Comparison of ENCODE assay signal across 12 cellular contexts in genomic region chrX:77901506-77901905, GRCh38. TPM values are rescaled to one million over a fixed set of nuclear protein-coding genes. Genes with fewer than 3 reads are reported as not detected.
DNase-seq lines count a peak whose midpoint lies in the region; ATAC-seq, FAIRE-seq and TF ChIP-seq lines count a peak whose summit lies in the region.
"Had no signal": no experiment of that assay in that cellular context is flagged by ENCODE, and none has a peak within 500 bp of the region (broad histone marks: within the 10 kb centered on the region; RNA-seq: fewer than 3 reads in every experiment).

No MANE protein-coding gene starts in this region.

- no TSS peak for BruUV-seq in endothelial cell of umbilical vein (replicated peaks; lab: Mats Ljungman, UMichigan)

- H3K9me3 ChIP-seq in heart left ventricle, result no peaks in the 10 kb centered on the region
- H3K9me3 ChIP-seq in SK-N-MC (ENCODE audit: low read depth, low read length), result no peaks in the 10 kb centered on the region
- no peaks in the 10 kb centered on the region for H3K9me3 ChIP-seq in endothelial cell of umbilical vein (replicated peaks; ENCODE audit: control insufficient read depth, insufficient read depth, low read length)
- no peaks in the 10 kb centered on the region for H3K9me3 ChIP-seq in smooth muscle cell (replicated peaks; ENCODE audit: low read depth)
- H3K9me3 ChIP-seq: BE2C, neutrophil had no signal

- dilution Hi-C loops in endothelial cell of umbilical vein (cut with MboI; ENCODE audit: extremely low pct_ligation_motif_present, low sequenced_read_pairs), result no loop called here

- intact Hi-C loops in heart left ventricle (cut with DNase I), result loop anchor here in 3 of 10 donors (10.0 kb wide), 2 partner anchors 123 to 203 kb away; partner anchors contain the start of gene PGK1 (in 2 of the 3)
- intact Hi-C loops in Right ventricle myocardium superior (cut with DNase I), result loop anchor here (10.0 kb wide), 1 partner anchor 203 kb away; the partner anchor contains the start of gene PGK1
- intact Hi-C loops in endothelial cell of umbilical vein (cut with micrococcal nuclease), result no loop called here

- H3K4me3 ChIP-seq in heart left ventricle (peak overlapping the region in 10 of 12 donors; percentile 55 to 86 (median 68)), SK-N-MC (peak overlapping the region; percentile 86), endothelial cell of umbilical vein (replicated peaks in 1 of 3; ENCODE audit: insufficient read depth in 1 of 3, low read depth in 1 of 3, low read length in 3 of 3) (no peak overlapping the region), smooth muscle cell (peak overlapping the region; percentile 68)

- H3K4me2 ChIP-seq in endothelial cell of umbilical vein (ENCODE audit: insufficient read depth, low read length) (peak overlapping the region; percentile 17), smooth muscle cell (peak overlapping the region; percentile 78)

- DNase-seq in heart left ventricle (no peak), Right ventricle myocardium superior (no peak), SK-N-MC (ENCODE audit: low read depth, low spot score) (no peak), endothelial cell of umbilical vein (ENCODE audit: low read depth, low spot score) (no peak), smooth muscle cell (lab: John Stamatoyannopoulos, UW; ENCODE audit: unreplicated experiment) (no peak), AG20443 (ENCODE audit: low spot score) (no peak), GM10248 (ENCODE audit: extremely low spot score) (no peak)
- DNase-seq: BE2C, NCI-H1930 had no signal

- POLR2A ChIA-PET in endothelial cell of umbilical vein (lab: Charles Lee) (interaction anchor here (0.6 to 0.7 kb wide), 2 partner anchors 165 to 292 kb away, joined by 3 read pairs; no protein-coding TSS in a partner anchor), GM10248 (lab: Yijun Ruan, JAX) (no interaction called here)

- CTCF ChIA-PET in endothelial cell of umbilical vein (lab: Charles Lee), result no interaction called here
- CTCF ChIA-PET in GM10248 (lab: Yijun Ruan, JAX), result interaction anchor here (0.9 to 1.7 kb wide), 3 partner anchors 8 to 128 kb away, joined by 4 to 5 read pairs (median 4); partner anchors contain the start of gene ATP7A

- peaks cover 0 to 49% (median 38%) of the 10 kb centered on the region in 9 donors for H3K36me3 ChIP-seq in heart left ventricle
- peaks cover 43% of the 10 kb centered on the region for H3K36me3 ChIP-seq in SK-N-MC (ENCODE audit: insufficient read depth, low read length)
- no peaks in the 10 kb centered on the region for H3K36me3 ChIP-seq in endothelial cell of umbilical vein (ENCODE audit: control insufficient read depth in 2 of 2, extremely low read depth in 1 of 2, insufficient read depth in 2 of 2, low read length in 2 of 2)
- no peaks in the 10 kb centered on the region for H3K36me3 ChIP-seq in smooth muscle cell (ENCODE audit: low read depth)

- TF ChIP-seq CTCF in heart left ventricle (IDR thresholded peaks at IDR 0.05) (no peak), endothelial cell of umbilical vein (IDR thresholded peaks at IDR 0.05; ENCODE audit: extremely low read depth in 1 of 2, insufficient read depth in 1 of 2, low read depth in 1 of 2, low read length in 2 of 2) (no peak), smooth muscle cell (IDR thresholded peaks at IDR 0.05; ENCODE audit: borderline replicate concordance, insufficient read depth, poor library complexity, severe bottlenecking) (no peak), GM10248 (IDR thresholded peaks at IDR 0.05; ENCODE audit: control extremely low read depth, extremely low read depth, low read depth, missing control alignments) (no peak)

- H3K4me1 ChIP-seq in heart left ventricle, result peaks cover 0 to 23% (median 3%) of the 10 kb centered on the region in 12 donors
- H3K4me1 ChIP-seq in endothelial cell of umbilical vein (ENCODE audit: control insufficient read depth, extremely low read depth, insufficient read depth, low read length), result peaks cover 6% of the 10 kb centered on the region
- peaks cover 4% of the 10 kb centered on the region for H3K4me1 ChIP-seq in smooth muscle cell (ENCODE audit: low read depth)
- H3K4me1 ChIP-seq: BE2C had no signal

- H3K9me1 ChIP-seq in endothelial cell of umbilical vein (replicated peaks; ENCODE audit: control insufficient read depth, extremely low read depth, insufficient read depth, low read length), result no peaks in the 10 kb centered on the region

- H3K9ac ChIP-seq in SK-N-MC (ENCODE audit: insufficient read length) (no peak overlapping the region), endothelial cell of umbilical vein (replicated peaks; ENCODE audit: extremely low read depth, insufficient read depth, low read length) (no peak overlapping the region), smooth muscle cell (ENCODE audit: low read depth) (no peak overlapping the region)

- H3K79me2 ChIP-seq in endothelial cell of umbilical vein (ENCODE audit: control insufficient read depth, insufficient read depth, low read length) (peaks cover 29% of the 10 kb centered on the region), smooth muscle cell (ENCODE audit: low read depth) (peaks cover 25% of the 10 kb centered on the region)

- ATAC-seq in heart left ventricle, result no peak
- no peak for ATAC-seq in Right ventricle myocardium superior (ENCODE audit: poor library complexity)
- no peak for ATAC-seq in GM21576 (IDR thresholded peaks at IDR 0.05; ENCODE audit: unreplicated experiment)

- TF ChIP-seq POLR2A in heart left ventricle (IDR thresholded peaks at IDR 0.05) (no peak), endothelial cell of umbilical vein (IDR thresholded peaks at IDR 0.05; ENCODE audit: low read depth, low read length) (no peak)

- H4K20me1 ChIP-seq in endothelial cell of umbilical vein (replicated peaks; ENCODE audit: control insufficient read depth, extremely low read depth, insufficient read depth, low read length) (no peaks in the 10 kb centered on the region), smooth muscle cell (ENCODE audit: low read depth) (peaks cover 3% of the 10 kb centered on the region)

- no peak overlapping the region for H3K27ac ChIP-seq in heart left ventricle
- H3K27ac ChIP-seq in SK-N-MC, result no peak overlapping the region
- H3K27ac ChIP-seq in endothelial cell of umbilical vein (ENCODE audit: insufficient read depth, low read depth, low read length), result no peak overlapping the region
- no peak overlapping the region for H3K27ac ChIP-seq in smooth muscle cell (ENCODE audit: low read depth)

- H2AFZ ChIP-seq in endothelial cell of umbilical vein (ENCODE audit: low read depth, low read length) (no peak overlapping the region), smooth muscle cell (ENCODE audit: low read depth) (no peak overlapping the region)

- no peak for FAIRE-seq in endothelial cell of umbilical vein (lab: Jason Lieb, UNC)
- FAIRE-seq: islet of Langerhans had no signal

- WGBS in heart left ventricle, 4 donors, result 50 to 78% (median 58%) methylated on average over 5 of the region's 5 CpGs
- WGBS in smooth muscle cell (ENCODE audit: low lambda C conversion rate), result 89% methylated on average over 5 of the region's 5 CpGs

- H3F3A ChIP-seq in smooth muscle cell (ENCODE audit: low read depth), result no peaks in the 10 kb centered on the region

- H3K27me3 ChIP-seq in heart left ventricle (no peaks in the 10 kb centered on the region), endothelial cell of umbilical vein (ENCODE audit: control insufficient read depth in 2 of 2, insufficient read depth in 2 of 2, low read length in 2 of 2) (no peaks in the 10 kb centered on the region), smooth muscle cell (ENCODE audit: low read depth) (no peaks in the 10 kb centered on the region)
- H3K27me3 ChIP-seq: BE2C, neutrophil had no signal

RNA-seq across cellular contexts. Expression of gene COX7B, which starts 2.2 kb away (rescaled TPM):
- total RNA-seq in heart left ventricle, result 1,000 to 10,000 TPM in 8 of 9 donors, 100 to 1,000 TPM in 1; 815 to 2,958 (median 1,377) TPM
- 1,000 to 10,000 TPM; 2,480 to 8,827 TPM for polyA plus RNA-seq in heart left ventricle
- total RNA-seq in Right ventricle myocardium superior, result 1,688 TPM
- total RNA-seq in endothelial cell of umbilical vein, result 229 and 230 TPM in 2 replicates
- 736 and 743 TPM in 2 replicates for polyA plus RNA-seq in endothelial cell of umbilical vein
- polyA plus RNA-seq in endothelial cell of umbilical vein (2011; cell fraction: cytosol; rRNA removed), result 931 and 979 TPM in 2 replicates
- 265 and 279 TPM in 2 replicates for polyA plus RNA-seq in endothelial cell of umbilical vein (2011; cell fraction: nucleus; rRNA removed)
- 535 and 556 TPM in 2 replicates for polyA plus RNA-seq in endothelial cell of umbilical vein (2012)
- polyA minus RNA-seq in endothelial cell of umbilical vein, result 144 and 152 TPM in 2 replicates
- 213 TPM for polyA minus RNA-seq in endothelial cell of umbilical vein (2011; cell fraction: cytosol; rRNA and poly(A)+ RNA removed)
- 32.3 and 49.9 TPM in 2 replicates for polyA minus RNA-seq in endothelial cell of umbilical vein (2011; cell fraction: nucleus; rRNA and poly(A)+ RNA removed)
- total RNA-seq in smooth muscle cell, result 503 and 535 TPM in 2 replicates
- polyA plus RNA-seq in smooth muscle cell, result 448 and 483 TPM in 2 replicates

RNA-seq across cellular contexts. Expression of gene MAGT1, which starts 6.3 kb away (rescaled TPM):
- total RNA-seq in heart left ventricle, result 10 to 100 TPM; 41.6 to 75.7 (median 56.3) TPM
- 10 to 100 TPM; 17.4 to 77.2 TPM for polyA plus RNA-seq in heart left ventricle
- total RNA-seq in Right ventricle myocardium superior, result 50.4 TPM
- 66.9 and 70.2 TPM in 2 replicates for total RNA-seq in endothelial cell of umbilical vein
- polyA plus RNA-seq in endothelial cell of umbilical vein, result 21.8 and 36.3 TPM in 2 replicates
- polyA plus RNA-seq in endothelial cell of umbilical vein (2011; cell fraction: cytosol; rRNA removed), result 26.3 and 26.8 TPM in 2 replicates
- polyA plus RNA-seq in endothelial cell of umbilical vein (2011; cell fraction: nucleus; rRNA removed), result 23.3 and 23.7 TPM in 2 replicates
- 76.6 and 77.2 TPM in 2 replicates for polyA plus RNA-seq in endothelial cell of umbilical vein (2012)
- polyA minus RNA-seq in endothelial cell of umbilical vein, result 111 and 130 TPM in 2 replicates
- polyA minus RNA-seq in endothelial cell of umbilical vein (2011; cell fraction: cytosol; rRNA and poly(A)+ RNA removed), result 83.5 TPM
- 39.6 and 60.3 TPM in 2 replicates for polyA minus RNA-seq in endothelial cell of umbilical vein (2011; cell fraction: nucleus; rRNA and poly(A)+ RNA removed)
- 122 and 129 TPM in 2 replicates for total RNA-seq in smooth muscle cell
- 39.3 and 48.0 TPM in 2 replicates for polyA plus RNA-seq in smooth muscle cell

RNA-seq across cellular contexts. Expression of gene ATP7A, which starts 9.0 kb away (rescaled TPM):
- total RNA-seq in heart left ventricle (1 to 10 TPM; 4.4 to 9.3 (median 5.8) TPM), Right ventricle myocardium superior (4.5 TPM), endothelial cell of umbilical vein (8.7 and 8.8 TPM in 2 replicates), smooth muscle cell (20.5 and 24.4 TPM in 2 replicates)
- polyA plus RNA-seq in heart left ventricle (1 to 10 TPM; 1.4 to 2.9 TPM), endothelial cell of umbilical vein (2.1 and 3.1 TPM in 2 replicates), smooth muscle cell (4.2 and 7.2 TPM in 2 replicates)
- 2.1 and 2.4 TPM in 2 replicates for polyA plus RNA-seq in endothelial cell of umbilical vein (2011; cell fraction: cytosol; rRNA removed)
- 3.3 and 5.0 TPM in 2 replicates for polyA plus RNA-seq in endothelial cell of umbilical vein (2011; cell fraction: nucleus; rRNA removed)
- polyA plus RNA-seq in endothelial cell of umbilical vein (2012), result 6.1 and 7.6 TPM in 2 replicates
- 12.9 and 13.2 TPM in 2 replicates for polyA minus RNA-seq in endothelial cell of umbilical vein
- polyA minus RNA-seq in endothelial cell of umbilical vein (2011; cell fraction: cytosol; rRNA and poly(A)+ RNA removed), result 17.9 TPM
- polyA minus RNA-seq in endothelial cell of umbilical vein (2011; cell fraction: nucleus; rRNA and poly(A)+ RNA removed), result 10.5 and 16.4 TPM in 2 replicates

Comparison
In these comparisons a context has a peak if more than half of its experiments do, and no peak if none do; other contexts are left out.
1. H3K4me3 ChIP-seq: peak in heart left ventricle (10 of 12), SK-N-MC (single experiment) and smooth muscle cell (single experiment); none in endothelial cell of umbilical vein (0 of 3).